In genomic region chr4:111754003-111754402, GRCh38 we compare ENCODE assay signal across 32 cellular contexts.
"Had no signal": no experiment of that assay in that cellular context is flagged by ENCODE, and none has a peak within 500 bp of the region (broad histone marks: within the 10 kb centered on the region; RNA-seq: fewer than 3 reads in every experiment).

No MANE protein-coding gene starts in this region.

- H3K27me3 Mint-ChIP-seq: activated B cell treated with CpG ODN at 0.5 μM for 24 hours; activated CD4-positive, alpha-beta memory T cell treated with anti-CD3 and anti-CD28 coated beads, Interleukin-2, amount 10 ng/mL, durations not matched to agents 7 days and 5 days; activated CD8-positive, alpha-beta memory T cell treated with anti-CD3 and anti-CD28 coated beads, Interleukin-2, amount 10 ng/mL, durations not matched to agents 7 days and 5 days; activated naive CD4-positive, alpha-beta T cell treated with anti-CD3 and anti-CD28 coated beads, Interleukin-2, amount 10 ng/mL, durations not matched to agents 7 days and 5 days; activated naive CD8-positive, alpha-beta T cell; activated naive CD8-positive, alpha-beta T cell treated with anti-CD3 and anti-CD28 coated beads, Interleukin-2, amount 50 U/mL, for 24 hours had no signal

- H3K9me3 Mint-ChIP-seq: activated CD4-positive, alpha-beta memory T cell treated with anti-CD3 and anti-CD28 coated beads, Interleukin-2, amount 10 ng/mL, durations not matched to agents 7 days and 5 days; activated naive CD4-positive, alpha-beta T cell treated with anti-CD3 and anti-CD28 coated beads, Interleukin-2, amount 10 ng/mL, durations not matched to agents 7 days and 5 days; activated naive CD8-positive, alpha-beta T cell treated with anti-CD3 and anti-CD28 coated beads, Interleukin-2, amount 50 U/mL, for 24 hours; brain; T-helper 1 cell treated with Interleukin-12 subunit alpha and Interleukin-12 subunit beta and Interleukin-4 antibody, amounts not matched to agents 30 μg/mL and 1 μg/mL, for 36 hours; T-helper 2 cell treated with Interferon-gamma antibody and Interleukin-4, amounts not matched to agents 5 μg/mL and 100 μg/mL, for 36 hours had no signal

- H3K36me3 Mint-ChIP-seq: activated CD8-positive, alpha-beta memory T cell treated with anti-CD3 and anti-CD28 coated beads, Interleukin-2, amount 10 ng/mL, durations not matched to agents 7 days and 5 days; activated naive CD4-positive, alpha-beta T cell treated with anti-CD3 and anti-CD28 coated beads, Interleukin-2, amount 10 ng/mL, durations not matched to agents 7 days and 5 days; activated naive CD8-positive, alpha-beta T cell; brain had no signal

- H3K4me3 Mint-ChIP-seq: activated B cell treated with CpG ODN at 0.5 μM for 24 hours; activated CD4-positive, alpha-beta memory T cell treated with anti-CD3 and anti-CD28 coated beads, Interleukin-2, amount 10 ng/mL, durations not matched to agents 7 days and 5 days; activated CD8-positive, alpha-beta memory T cell treated with anti-CD3 and anti-CD28 coated beads, Interleukin-2, amount 10 ng/mL, durations not matched to agents 7 days and 5 days; activated naive CD4-positive, alpha-beta T cell treated with anti-CD3 and anti-CD28 coated beads, Interleukin-2, amount 10 ng/mL, durations not matched to agents 7 days and 5 days; activated naive CD8-positive, alpha-beta T cell; activated naive CD8-positive, alpha-beta T cell treated with anti-CD3 and anti-CD28 coated beads, Interleukin-2, amount 50 U/mL, for 24 hours; brain; T-helper 1 cell treated with Interleukin-12 subunit alpha and Interleukin-12 subunit beta and Interleukin-4 antibody, amounts not matched to agents 30 μg/mL and 1 μg/mL, for 36 hours; T-helper 2 cell treated with Interferon-gamma antibody and Interleukin-4, amounts not matched to agents 5 μg/mL and 100 μg/mL, for 36 hours had no signal

- H3K4me1 Mint-ChIP-seq: activated B cell treated with CpG ODN at 0.5 μM for 24 hours; activated CD4-positive, alpha-beta memory T cell treated with anti-CD3 and anti-CD28 coated beads, Interleukin-2, amount 10 ng/mL, durations not matched to agents 7 days and 5 days; activated CD8-positive, alpha-beta memory T cell treated with anti-CD3 and anti-CD28 coated beads, Interleukin-2, amount 10 ng/mL, durations not matched to agents 7 days and 5 days; activated naive CD4-positive, alpha-beta T cell treated with anti-CD3 and anti-CD28 coated beads, Interleukin-2, amount 10 ng/mL, durations not matched to agents 7 days and 5 days; activated naive CD8-positive, alpha-beta T cell treated with anti-CD3 and anti-CD28 coated beads, Interleukin-2, amount 50 U/mL, for 24 hours; brain had no signal

- ATAC-seq: activated CD8-positive, alpha-beta memory T cell treated with anti-CD3 and anti-CD28 coated beads, Interleukin-2, amount 10 ng/mL, durations not matched to agents 7 days and 5 days; activated naive CD8-positive, alpha-beta T cell treated with anti-CD3 and anti-CD28 coated beads, Interleukin-2, amount 50 U/mL, for 24 hours; PC-3 had no signal

- H3K27ac Mint-ChIP-seq: activated B cell treated with CpG ODN at 0.5 μM for 24 hours; activated CD4-positive, alpha-beta memory T cell treated with anti-CD3 and anti-CD28 coated beads, Interleukin-2, amount 10 ng/mL, durations not matched to agents 7 days and 5 days; activated CD8-positive, alpha-beta memory T cell treated with anti-CD3 and anti-CD28 coated beads, Interleukin-2, amount 10 ng/mL, durations not matched to agents 7 days and 5 days; activated naive CD4-positive, alpha-beta T cell treated with anti-CD3 and anti-CD28 coated beads, Interleukin-2, amount 10 ng/mL, durations not matched to agents 7 days and 5 days; activated naive CD8-positive, alpha-beta T cell; activated naive CD8-positive, alpha-beta T cell treated with anti-CD3 and anti-CD28 coated beads, Interleukin-2, amount 50 U/mL, for 24 hours; brain; T-helper 1 cell treated with Interleukin-12 subunit alpha and Interleukin-12 subunit beta and Interleukin-4 antibody, amounts not matched to agents 30 μg/mL and 1 μg/mL, for 36 hours; T-helper 2 cell treated with Interferon-gamma antibody and Interleukin-4, amounts not matched to agents 5 μg/mL and 100 μg/mL, for 36 hours had no signal

- DNase-seq: activated B cell treated with CpG ODN at 0.5 μM for 24 hours; activated CD4-positive, alpha-beta memory T cell treated with anti-CD3 and anti-CD28 coated beads, Interleukin-2, amount 10 ng/mL, durations not matched to agents 7 days and 5 days; activated CD4-positive, alpha-beta T cell treated with anti-CD3 and anti-CD28 coated beads for 4 hours; activated CD4-positive, CD25-positive, alpha-beta regulatory T cell treated with anti-CD3 and anti-CD28 coated beads, Interleukin-2, amount 50 U/mL, for 72 hours; activated CD8-positive, alpha-beta memory T cell treated with anti-CD3 and anti-CD28 coated beads for 24 hours; activated CD8-positive, alpha-beta memory T cell treated with anti-CD3 and anti-CD28 coated beads, Interleukin-2, amount 10 ng/mL, durations not matched to agents 7 days and 5 days; activated CD8-positive, alpha-beta memory T cell treated with anti-CD3 and anti-CD28 coated beads, Interleukin-2, amount 50 U/mL, for 48 hours; activated effector memory CD4-positive, alpha-beta T cell treated with Interleukin-2 at 50 U/mL for 16 hours; activated naive CD4-positive, alpha-beta T cell treated with anti-CD3 and anti-CD28 coated beads, Interleukin-2, amount 10 ng/mL, durations not matched to agents 7 days and 5 days; activated naive CD8-positive, alpha-beta T cell treated with anti-CD3 and anti-CD28 coated beads, Interleukin-2, amount 50 U/mL, for 24 hours; activated T-cell treated with anti-CD3 and anti-CD28 coated beads, Interleukin-2, amount 50 U/mL, for 48 hours; anterior cingulate cortex; caudate nucleus; cerebellar nuclear complex; MG63; MV-4-11; NCI-H1092; NCI-H1436 treated with DMSO at 0.1 percent for 48 hours; NCI-H1694 treated with DMSO at 0.1 percent for 48 hours; NCI-H2029; NCI-H345; NCI-H524 treated with DMSO at 0.1 percent for 48 hours; NK-92 treated with Interleukin-12 subunit alpha and Interleukin-12 subunit beta, amount 100 ng/mL, for 24 hours; PC-3; Peyer's patch; RPMI8226; SHP77 treated with DMSO at 0.1 percent for 48 hours; SK-N-SH had no signal
